8 cellular contexts compared by ENCODE assay signal in genomic region chr3:169146866-169147245, GRCh38.
DNase-seq lines count a peak whose midpoint lies in the region; ATAC-seq and TF ChIP-seq lines count a peak whose summit lies in the region.

No MANE protein-coding gene starts in this region.

- H3K27ac Mint-ChIP-seq in CD4-positive, CD25-positive, alpha-beta regulatory T cell: no peak overlapping the region

- H3K4me3 Mint-ChIP-seq in CD4-positive, CD25-positive, alpha-beta regulatory T cell: peak overlapping the region; percentile 16 to 82 (median 62)

- peaks cover 0 to 12% (median 5%) of the 10 kb centered on the region in 7 donors for H3K9me3 Mint-ChIP-seq in CD4-positive, CD25-positive, alpha-beta regulatory T cell

- no peaks in the 10 kb centered on the region for H3K36me3 Mint-ChIP-seq in CD4-positive, CD25-positive, alpha-beta regulatory T cell

- peaks cover 70% of the 10 kb centered on the region for H3K27me3 Mint-ChIP-seq in CD4-positive, CD25-positive, alpha-beta regulatory T cell

- no peaks in the 10 kb centered on the region for H3K9me3 ChIP-seq in CD4-positive, CD25-positive, alpha-beta regulatory T cell (ENCODE audit: control insufficient read depth in 2 of 2, low read length in 2 of 2)
- H3K9me3 ChIP-seq in mononuclear cell (ENCODE audit: low read depth, low read length): no peaks in the 10 kb centered on the region

- H3K4me3 ChIP-seq in CD4-positive, CD25-positive, alpha-beta regulatory T cell (ENCODE audit: low read depth, low read length): no peak overlapping the region
- H3K4me3 ChIP-seq in LNCaP clone FGC (ENCODE audit: low read depth, low read length) (peak overlapping the region; percentile 40), choroid plexus epithelial cell (ENCODE audit: low read depth, low read length) (peak overlapping the region; percentile 77), mononuclear cell (ENCODE audit: low read length) (peak overlapping the region; percentile 24)

- peaks cover 0 to 26% (median 12%) of the 10 kb centered on the region in 4 donors for H3K4me1 Mint-ChIP-seq in CD4-positive, CD25-positive, alpha-beta regulatory T cell

- TF ChIP-seq CTCF in LNCaP clone FGC (IDR thresholded peaks at IDR 0.05; ENCODE audit: control insufficient read depth, extremely low read depth, insufficient read depth): no peak
- TF ChIP-seq CTCF in choroid plexus epithelial cell (conservative IDR thresholded peaks at IDR 0.05; ENCODE audit: low read depth, low read length): no peak

- H3K4me1 ChIP-seq in CD4-positive, CD25-positive, alpha-beta regulatory T cell (ENCODE audit: control insufficient read depth, insufficient read depth, low read length, poor library complexity, severe bottlenecking): peaks cover 16% of the 10 kb centered on the region
- peaks cover 25% of the 10 kb centered on the region for H3K4me1 ChIP-seq in mononuclear cell (ENCODE audit: insufficient read depth, low read length)

- H3K27me3 ChIP-seq in CD4-positive, CD25-positive, alpha-beta regulatory T cell (ENCODE audit: control insufficient read depth, insufficient read depth, low read length): peaks cover 41% of the 10 kb centered on the region
- H3K27me3 ChIP-seq in mononuclear cell (ENCODE audit: insufficient read depth, low read length): peaks cover 82% of the 10 kb centered on the region

- ATAC-seq in CD4-positive, CD25-positive, alpha-beta regulatory T cell (ENCODE audit: low read depth in 2 of 2): no peak
- ATAC-seq in GM19351 (IDR thresholded peaks at IDR 0.05; ENCODE audit: unreplicated experiment): no peak

- no peak overlapping the region for H3K27ac ChIP-seq in CD4-positive, CD25-positive, alpha-beta regulatory T cell (ENCODE audit: insufficient read depth, low read length, poor library complexity, severe bottlenecking)

- DNase-seq in CD4-positive, CD25-positive, alpha-beta regulatory T cell: no peak
- DNase-seq in LNCaP clone FGC (ENCODE audit: low read depth): no peak
- peak; percentile 31 for DNase-seq in choroid plexus epithelial cell (ENCODE audit: low read depth)
- no peak for DNase-seq in DMS153 (lab: John Stamatoyannopoulos, UW)
- DNase-seq in HUDEP-2 (lab: John Stamatoyannopoulos, UW; ENCODE audit: unreplicated experiment in 76 of 76): no peak
- no peak for DNase-seq in stimulated activated CD4-positive, alpha-beta T cell treated with anti-CD3 and anti-CD28 coated beads, Interleukin-15, amount 100 ng/mL, for 24 hours

- no peaks in the 10 kb centered on the region for H3K36me3 ChIP-seq in CD4-positive, CD25-positive, alpha-beta regulatory T cell (ENCODE audit: control insufficient read depth, insufficient read depth, low read length)
